8 cellular contexts compared by ENCODE assay signal in genomic region chr7:130052250-130052649, GRCh38. TPM values are rescaled to one million over a fixed set of nuclear protein-coding genes. Genes with fewer than 3 reads are reported as not detected.
DNase-seq lines count a peak whose midpoint lies in the region; ATAC-seq, FAIRE-seq and TF ChIP-seq lines count a peak whose summit lies in the region.
"Not testable (repeated sequence)": the region's sequence is repeated elsewhere in the genome, so short reads cannot be mapped to it uniquely, and the experiment has no call there.

No MANE protein-coding gene starts in this region.

- H3K23ac ChIP-seq in H1 (ENCODE audit: insufficient read length) = not testable (repeated sequence)

- H3K9me1 ChIP-seq in K562 (ENCODE audit: control insufficient read depth, insufficient read depth, low read length) = not testable (repeated sequence)

- not testable (repeated sequence) for H3K27me3 Mint-ChIP-seq in CD4-positive, alpha-beta T cell; IgD-negative memory B cell; WTC11 (ENCODE audit: low read depth); naive thymus-derived CD8-positive, alpha-beta T cell; type B pancreatic cell
- H3K27me3 Mint-ChIP-seq in neural crest cell (ENCODE audit: low read depth) = peaks cover 10% of the 10 kb centered on the region

- not testable (repeated sequence) for H3K18ac ChIP-seq in H1 (ENCODE audit: extremely low read depth, low read length)

- not testable (repeated sequence) for H2BK20ac ChIP-seq in H1 (ENCODE audit: low read length)

- not testable (repeated sequence) for H2BK5ac ChIP-seq in H1 (ENCODE audit: low read depth, low read length)

- H4K8ac ChIP-seq in H1 (ENCODE audit: extremely low read depth, insufficient read depth, low read length) = peak overlapping the region; percentile 25; the same call in 1 of the 2 replicates

- not testable (repeated sequence) for H4K91ac ChIP-seq in H1 (replicated peaks; ENCODE audit: insufficient read length, low read length)

- not testable (repeated sequence) for BruUV-seq in K562 (replicated peaks; lab: Mats Ljungman, UMichigan)

- not testable (repeated sequence) for H3K14ac ChIP-seq in H1 (ENCODE audit: insufficient read length)

- in situ Hi-C loops in K562 (cut with MboI) = not testable (repeated sequence)

- H4K20me1 ChIP-seq in K562 (replicated peaks; ENCODE audit: control insufficient read depth, insufficient read depth, low read length); H1 (replicated peaks in 1 of 2; ENCODE audit: control insufficient read depth in 1 of 2, insufficient read depth in 2 of 2, low read length in 2 of 2): not testable (repeated sequence)

- not testable (repeated sequence) for H3K23me2 ChIP-seq in H1 (ENCODE audit: low read depth, low read length)

- H2AK5ac ChIP-seq in H1 (ENCODE audit: low read depth, low read length) = not testable (repeated sequence)

- H3K4me2 ChIP-seq in K562 (ENCODE audit: insufficient read depth, low read length); H1 (ENCODE audit: insufficient read depth in 1 of 2, low read depth in 2 of 2, low read length in 2 of 2): not testable (repeated sequence)

- H3K27ac Mint-ChIP-seq in CD4-positive, alpha-beta T cell; IgD-negative memory B cell; WTC11; neural crest cell (ENCODE audit: unreplicated experiment); type B pancreatic cell: not testable (repeated sequence)
- H3K27ac Mint-ChIP-seq in naive thymus-derived CD8-positive, alpha-beta T cell = peak overlapping the region in 1 of 10 donors; percentile 37

- H3K79me1 ChIP-seq in H1 (ENCODE audit: low read depth, low read length) = not testable (repeated sequence)

- not testable (repeated sequence) for H3K9me3 ChIP-seq in CD4-positive, alpha-beta T cell (ENCODE audit: control insufficient read depth, low read length); K562 (replicated peaks; ENCODE audit: control insufficient read depth, insufficient read depth, low read depth, low read length); H1 (ENCODE audit: insufficient read depth in 2 of 2, low read depth in 1 of 2, low read length in 1 of 2)

- not testable (repeated sequence) for H3K4ac ChIP-seq in H1 (replicated peaks; ENCODE audit: insufficient read length, low read depth, low read length)

- TF ChIP-seq EP300 in K562 (IDR thresholded peaks at IDR 0.05; ENCODE audit: low read length); H1 (IDR thresholded peaks at IDR 0.05; ENCODE audit: borderline replicate concordance in 1 of 2, low read depth in 2 of 2, low read length in 2 of 2): not testable (repeated sequence)

- not testable (repeated sequence) for H3K4me3 ChIP-seq in K562; H1 (ENCODE audit: extremely low read depth in 1 of 4, insufficient read depth in 2 of 4, low read depth in 3 of 4, low read length in 4 of 4)

- not testable (repeated sequence) for TF ChIP-seq POLR2A in K562 (conservative IDR thresholded peaks at IDR 0.05); H1 (IDR thresholded peaks at IDR 0.05; ENCODE audit: control extremely low read depth in 1 of 2, low read depth in 2 of 2, low read length in 2 of 2)

- H2BK12ac ChIP-seq in H1 (ENCODE audit: low read depth, low read length) = not testable (repeated sequence)

- H3K36me3 ChIP-seq in K562 (ENCODE audit: control insufficient read depth, insufficient read depth, low read length) = peaks cover 21% of the 10 kb centered on the region
- H3K36me3 ChIP-seq in H1 (ENCODE audit: control insufficient read depth in 2 of 4, insufficient read depth in 4 of 4, low read length in 3 of 4) = not testable (repeated sequence)

- H2AFZ ChIP-seq in K562 (ENCODE audit: low read depth, low read length) = peak overlapping the region; percentile 24; the same call in 1 of the 2 replicates
- not testable (repeated sequence) for H2AFZ ChIP-seq in H1 (ENCODE audit: low read length)

- H2BK15ac ChIP-seq in H1 (ENCODE audit: low read length) = not testable (repeated sequence)

- FAIRE-seq in K562 (lab: Jason Lieb, UNC); H1 (lab: Jason Lieb, UNC): not testable (repeated sequence)

- not testable (repeated sequence) for H3K27ac ChIP-seq in CD4-positive, alpha-beta T cell (ENCODE audit: low read depth, low read length); K562 (ENCODE audit: extremely low read depth, low read depth, low read length); H1 (ENCODE audit: low read depth, low read length)

- not testable (repeated sequence) for H4K5ac ChIP-seq in H1 (ENCODE audit: insufficient read length, low read depth, low read length)

- CTCF ChIA-PET in CD4-positive, alpha-beta T cell (lab: Charles Lee) = interaction anchor here (0.7 kb wide), 1 partner anchor 23 kb away, joined by 3 read pairs; no protein-coding TSS in a partner anchor
- CTCF ChIA-PET in WTC11 (lab: Charles Lee); K562 (lab: Yijun Ruan, JAX; ENCODE audit: low intra/inter-chr PET ratio); H1 (lab: Charles Lee; ENCODE audit: partially characterized antibody): not testable (repeated sequence)

- H3K4me1 Mint-ChIP-seq in CD4-positive, alpha-beta T cell (ENCODE audit: low read depth); WTC11; type B pancreatic cell (ENCODE audit: unreplicated experiment): not testable (repeated sequence)
- H3K4me1 Mint-ChIP-seq in IgD-negative memory B cell (peaks cover 6 to 25% (median 6%) of the 10 kb centered on the region in 3 donors), neural crest cell (peaks cover 15% of the 10 kb centered on the region)
- H3K4me1 Mint-ChIP-seq in naive thymus-derived CD8-positive, alpha-beta T cell = peaks cover 5 to 15% (median 11%) of the 10 kb centered on the region in 4 donors

- not testable (repeated sequence) for H3K9ac ChIP-seq in K562 (ENCODE audit: insufficient read depth in 1 of 2, low read depth in 2 of 2, low read length in 2 of 2); H1 (replicated peaks in 1 of 4; ENCODE audit: extremely low read depth in 1 of 4, low read depth in 3 of 4, low read length in 3 of 4)

- H3K4me3 Mint-ChIP-seq in CD4-positive, alpha-beta T cell = peak overlapping the region; percentile 64
- H3K4me3 Mint-ChIP-seq in IgD-negative memory B cell = peak overlapping the region in 3 of 4 donors; percentile 10 to 80 (median 33)
- peak overlapping the region; percentile 25; the same call in 1 of the 2 replicates for H3K4me3 Mint-ChIP-seq in WTC11
- H3K4me3 Mint-ChIP-seq in naive thymus-derived CD8-positive, alpha-beta T cell = peak overlapping the region in 7 of 10 donors; percentile 12 to 43 (median 25)
- H3K4me3 Mint-ChIP-seq in neural crest cell = peak overlapping the region; percentile 35
- peak overlapping the region; percentile 44 for H3K4me3 Mint-ChIP-seq in type B pancreatic cell

- not testable (repeated sequence) for H2BK120ac ChIP-seq in H1 (replicated peaks; ENCODE audit: low read depth, low read length)

- not testable (repeated sequence) for H3K9me3 Mint-ChIP-seq in CD4-positive, alpha-beta T cell; IgD-negative memory B cell; WTC11; naive thymus-derived CD8-positive, alpha-beta T cell; neural crest cell; type B pancreatic cell

- H3K4me1 ChIP-seq in K562 (replicated peaks in 1 of 2; ENCODE audit: control insufficient read depth in 2 of 2, insufficient read depth in 2 of 2, low read length in 2 of 2) = peaks cover 5 to 16% of the 10 kb centered on the region in 2 experiments; a peak in 4 of 5 replicates
- not testable (repeated sequence) for H3K4me1 ChIP-seq in H1 (replicated peaks in 1 of 4; ENCODE audit: control insufficient read depth in 3 of 4, insufficient read depth in 4 of 4, low read length in 3 of 4)

- intact Hi-C loops in CD4-positive, alpha-beta T cell (cut with DNase I, micrococcal nuclease) = loop anchor here (5.0 to 10.0 kb wide), 5 partner anchors 100 to 1710 kb away; partner anchors contain the start of genes RBM28 (in 2 of the 2), SMKR1 (in 1 of the 2), SSMEM1 (in 1 of the 2) and TMEM209 (in 1 of the 2)
- intact Hi-C loops in K562 (cut with micrococcal nuclease) = not testable (repeated sequence)

- DNase-seq in CD4-positive, alpha-beta T cell; WTC11 (ENCODE audit: low spot score); K562 (ENCODE audit: extremely low read depth in 1 of 4, low spot score in 3 of 4); H1 (ENCODE audit: low read depth in 1 of 2, low spot score in 2 of 2); naive thymus-derived CD8-positive, alpha-beta T cell; neural crest cell (ENCODE audit: low read depth, low spot score): not testable (repeated sequence)
- peak; percentile 55 for DNase-seq in type B pancreatic cell (ENCODE audit: extremely low spot score, unreplicated experiment)

- H3K79me2 ChIP-seq in K562 (ENCODE audit: control insufficient read depth, insufficient read depth, low read length) = peaks cover 30% of the 10 kb centered on the region
- peaks cover 0 to 15% of the 10 kb centered on the region in 2 experiments; a peak in 2 of 4 replicates for H3K79me2 ChIP-seq in H1 (ENCODE audit: control insufficient read depth in 1 of 2, insufficient read depth in 2 of 2, low read length in 2 of 2)

- H3K56ac ChIP-seq in H1 (replicated peaks; ENCODE audit: insufficient read length, low read depth, low read length) = not testable (repeated sequence)

- not testable (repeated sequence) for H3K27me3 ChIP-seq in CD4-positive, alpha-beta T cell (ENCODE audit: control insufficient read depth, insufficient read depth, low read length); K562 (ENCODE audit: control insufficient read depth in 2 of 2, insufficient read depth in 2 of 2, low read length in 2 of 2); H1 (replicated peaks in 1 of 4; ENCODE audit: control insufficient read depth in 3 of 4, extremely low read depth in 1 of 4, insufficient read depth in 3 of 4, low read length in 3 of 4)

- not testable (repeated sequence) for ATAC-seq in CD4-positive, alpha-beta T cell (ENCODE audit: poor library complexity); WTC11; K562; naive thymus-derived CD8-positive, alpha-beta T cell

- not testable (repeated sequence) for H3K36me3 Mint-ChIP-seq in CD4-positive, alpha-beta T cell (ENCODE audit: low read depth); IgD-negative memory B cell; WTC11; naive thymus-derived CD8-positive, alpha-beta T cell; neural crest cell (ENCODE audit: low read depth); type B pancreatic cell

- TF ChIP-seq CTCF in CD4-positive, alpha-beta T cell (IDR thresholded peaks at IDR 0.05); WTC11 (IDR thresholded peaks at IDR 0.05); K562 (IDR thresholded peaks at IDR 0.05 in 2 of 3, conservative IDR thresholded peaks at IDR 0.05 in 1 of 3; ENCODE audit: insufficient read depth in 2 of 3, low read depth in 1 of 3, low read length in 3 of 3); H1 (IDR thresholded peaks at IDR 0.05; ENCODE audit: control extremely low read depth in 1 of 3, insufficient read depth in 1 of 3, low read depth in 1 of 3, low read length in 3 of 3); neural crest cell (conservative IDR thresholded peaks at IDR 0.05); type B pancreatic cell (conservative IDR thresholded peaks at IDR 0.05): not testable (repeated sequence)

- TF ChIP-seq RAD21 in K562 (CRISPR knock-in tag; conservative IDR thresholded peaks at IDR 0.05 in 1 of 2, IDR thresholded peaks at IDR 0.05 in 1 of 2); H1 (IDR thresholded peaks at IDR 0.05 in 1 of 2, conservative IDR thresholded peaks at IDR 0.05 in 1 of 2; ENCODE audit: low read depth in 2 of 2, low read length in 2 of 2): not testable (repeated sequence)

- WGBS in K562 (ENCODE audit: insufficient coverage, low coverage, missing lambda C conversion rate) = 95% methylated on average over 15 of the region's 15 CpGs
- WGBS in H1 (ENCODE audit: extremely low coverage in 1 of 2, insufficient coverage in 1 of 2, insufficient read length in 1 of 2, insufficient replicate concordance in 2 of 2, low coverage in 1 of 2, low lambda C conversion rate in 2 of 2, missing lambda C conversion rate in 1 of 2), 2 experiments = 95% methylated on average over 15 of the region's 15 CpGs; no CpG with 5 or more reads in 1 of the 2 experiments

- POLR2A ChIA-PET in CD4-positive, alpha-beta T cell (lab: Charles Lee) = interaction anchor here (0.6 to 2.3 kb wide), 3 partner anchors 18 to 1709 kb away, joined by 4 to 14 read pairs (median 4); partner anchors contain the start of genes KLHDC10 and RBM28
- POLR2A ChIA-PET in WTC11 (lab: Charles Lee); K562 (lab: Yijun Ruan, JAX); H1 (lab: Charles Lee; ENCODE audit: partially characterized antibody): not testable (repeated sequence)
- POLR2A ChIA-PET in naive thymus-derived CD8-positive, alpha-beta T cell (lab: Charles Lee) = interaction anchor here (0.7 to 1.6 kb wide), 4 partner anchors 11 to 548 kb away, joined by 4 to 10 read pairs (median 4); partner anchors contain the start of gene KLHDC10

RNA-seq across cellular contexts. Expression of gene ZC3HC1, which starts 1.1 kb away (rescaled TPM):
- total RNA-seq in CD4-positive, alpha-beta T cell = 1 to 10 TPM; 5.7 to 7.2 TPM
- polyA plus RNA-seq in IgD-negative memory B cell (13.3 TPM), K562 (2011; rRNA removed) (86.1 and 93.1 TPM in 2 replicates), K562 (2014; fragmentation: Illumina TruSeq; extraction: Trizol) (79.1 and 88.3 TPM in 2 replicates), K562 (2014; fragmentation: Nextera tagmentation; extraction: Ambion mirVana) (100 to 1,000 TPM; 182 to 184 TPM), K562 (2014; rRNA removed) (41.4 and 53.6 TPM in 2 replicates), H1 (2011; rRNA removed) (37.3 and 50.9 TPM in 2 replicates)
- total RNA-seq in WTC11 (2021) (27.8 to 31.6 TPM (median 28.7 TPM) in 3 replicates), K562 (2014; rRNA removed) (39.9 and 58.3 TPM in 2 replicates), K562 (2014; rRNA removed; fragmentation: Illumina TruSeq; extraction: Trizol) (57.9 and 58.7 TPM in 2 replicates), K562 (2015; rRNA removed; fragmentation: Illumina TruSeq; extraction: Trizol) (60.8 and 61.1 TPM in 2 replicates), K562 (2021) (61.3 and 61.5 TPM in 2 replicates), neural crest cell (33.6 and 35.1 TPM in 2 replicates), type B pancreatic cell (ENCODE audit: low replicate concordance) (15.7 and 26.7 TPM in 2 replicates)
- 44.6 and 55.2 TPM in 2 replicates for total RNA-seq in K562 (2011; cell fraction: chromatin; rRNA removed; ENCODE audit: low replicate concordance)
- total RNA-seq in K562 (2011; cell fraction: nucleolus; rRNA removed) = 27.8 and 39.1 TPM in 2 replicates
- 35.3 and 48.6 TPM in 2 replicates for total RNA-seq in K562 (2011; cell fraction: nucleoplasm; rRNA removed)
- 92.1 and 106 TPM in 2 replicates for polyA plus RNA-seq in K562 (2011; cell fraction: cytosol; rRNA removed)
- 50.5 and 58.1 TPM in 2 replicates for polyA plus RNA-seq in K562 (2011; cell fraction: nucleus; rRNA removed)
- 44.2 and 51.4 TPM in 2 replicates for polyA plus RNA-seq in K562 (2012)
- polyA minus RNA-seq in K562 (2011; rRNA and poly(A)+ RNA removed) = 51.1 and 58.2 TPM in 2 replicates
- polyA minus RNA-seq in K562 (2011; cell fraction: cytosol; rRNA and poly(A)+ RNA removed) = 31.9 and 37.4 TPM in 2 replicates
- polyA minus RNA-seq in K562 (2011; cell fraction: nucleus; rRNA and poly(A)+ RNA removed) = 19.8 and 43.2 TPM in 2 replicates
- 29.7 and 35.3 TPM in 2 replicates for total RNA-seq in H1 (2021; fragmentation: NEBNext Ultra II Directional; extraction: Animal tissue kit (Norgen Biotek cat#: 25700))
- polyA plus RNA-seq in H1 (2011; cell fraction: cytosol; rRNA removed) = 40.9 TPM
- polyA plus RNA-seq in H1 (2011; cell fraction: nucleus; rRNA removed) = 41.2 TPM
- 31.9 to 35.4 TPM (median 33.4 TPM) in 4 replicates for polyA plus RNA-seq in H1 (2012, experiment 1 of 2)
- polyA plus RNA-seq in H1 (2012, experiment 2 of 2) = 27.8 TPM
- polyA plus RNA-seq in H1 (2013, experiment 1 of 2) = 20.0 TPM
- 19.4 TPM for polyA plus RNA-seq in H1 (2013, experiment 2 of 2)
- 38.2 and 39.6 TPM in 2 replicates for polyA minus RNA-seq in H1 (2011; rRNA and poly(A)+ RNA removed)
- polyA minus RNA-seq in H1 (2011; cell fraction: cytosol; rRNA and poly(A)+ RNA removed) = 23.8 TPM
- 18.2 TPM for polyA minus RNA-seq in H1 (2011; cell fraction: nucleus; rRNA and poly(A)+ RNA removed)
- total RNA-seq in naive thymus-derived CD8-positive, alpha-beta T cell = 10 to 100 TPM; 20.5 to 21.3 TPM
- polyA plus RNA-seq in naive thymus-derived CD8-positive, alpha-beta T cell = 10 to 100 TPM in 1 of 3 donors, 1 to 10 TPM in 2; 7.4 to 14.2 (median 7.8) TPM

RNA-seq across cellular contexts. Expression of gene KLHDC10, which starts 18.1 kb away (rescaled TPM):
- 1 to 10 TPM; 7.0 to 8.8 TPM for total RNA-seq in CD4-positive, alpha-beta T cell
- polyA plus RNA-seq in IgD-negative memory B cell (2.1 TPM), K562 (2011; rRNA removed) (80.5 and 117 TPM in 2 replicates), K562 (2014; fragmentation: Illumina TruSeq; extraction: Trizol) (27.8 and 32.0 TPM in 2 replicates), K562 (2014; fragmentation: Nextera tagmentation; extraction: Ambion mirVana) (10 to 100 TPM in 1 of 2 experiments, 1 to 10 TPM in 1; 9.8 to 11.3 TPM), K562 (2014; rRNA removed) (24.2 and 25.4 TPM in 2 replicates), H1 (2011; rRNA removed) (6.6 and 7.8 TPM in 2 replicates)
- total RNA-seq in WTC11 (2021) (14.4 to 16.5 TPM (median 15.0 TPM) in 3 replicates), K562 (2014; rRNA removed) (23.7 and 25.6 TPM in 2 replicates), K562 (2014; rRNA removed; fragmentation: Illumina TruSeq; extraction: Trizol) (31.4 and 33.3 TPM in 2 replicates), K562 (2015; rRNA removed; fragmentation: Illumina TruSeq; extraction: Trizol) (32.3 and 39.3 TPM in 2 replicates), K562 (2021) (38.7 and 41.7 TPM in 2 replicates), neural crest cell (32.4 and 33.8 TPM in 2 replicates), type B pancreatic cell (ENCODE audit: low replicate concordance) (34.6 and 43.6 TPM in 2 replicates)
- 81.9 and 159 TPM in 2 replicates for total RNA-seq in K562 (2011; cell fraction: chromatin; rRNA removed; ENCODE audit: low replicate concordance)
- 31.5 and 52.2 TPM in 2 replicates for total RNA-seq in K562 (2011; cell fraction: nucleolus; rRNA removed)
- 65.8 and 115 TPM in 2 replicates for total RNA-seq in K562 (2011; cell fraction: nucleoplasm; rRNA removed)
- polyA plus RNA-seq in K562 (2011; cell fraction: cytosol; rRNA removed) = 34.1 and 98.5 TPM in 2 replicates
- 64.5 and 148 TPM in 2 replicates for polyA plus RNA-seq in K562 (2011; cell fraction: nucleus; rRNA removed)
- polyA plus RNA-seq in K562 (2012) = 25.6 and 27.9 TPM in 2 replicates
- 161 and 267 TPM in 2 replicates for polyA minus RNA-seq in K562 (2011; rRNA and poly(A)+ RNA removed)
- polyA minus RNA-seq in K562 (2011; cell fraction: cytosol; rRNA and poly(A)+ RNA removed) = 47.6 and 59.6 TPM in 2 replicates
- polyA minus RNA-seq in K562 (2011; cell fraction: nucleus; rRNA and poly(A)+ RNA removed) = 16.6 and 47.5 TPM in 2 replicates
- 14.5 and 21.1 TPM in 2 replicates for total RNA-seq in H1 (2021; fragmentation: NEBNext Ultra II Directional; extraction: Animal tissue kit (Norgen Biotek cat#: 25700))
- 7.4 TPM for polyA plus RNA-seq in H1 (2011; cell fraction: cytosol; rRNA removed)
- 6.5 TPM for polyA plus RNA-seq in H1 (2011; cell fraction: nucleus; rRNA removed)
- polyA plus RNA-seq in H1 (2012, experiment 1 of 2) = 7.2 to 12.2 TPM (median 11.0 TPM) in 4 replicates
- polyA plus RNA-seq in H1 (2012, experiment 2 of 2) = 1.1 TPM
- 6.8 TPM for polyA plus RNA-seq in H1 (2013, experiment 1 of 2)
- 6.8 TPM for polyA plus RNA-seq in H1 (2013, experiment 2 of 2)
- polyA minus RNA-seq in H1 (2011; rRNA and poly(A)+ RNA removed) = 22.8 and 26.5 TPM in 2 replicates
- 14.8 TPM for polyA minus RNA-seq in H1 (2011; cell fraction: cytosol; rRNA and poly(A)+ RNA removed)
- 8.2 TPM for polyA minus RNA-seq in H1 (2011; cell fraction: nucleus; rRNA and poly(A)+ RNA removed)
- total RNA-seq in naive thymus-derived CD8-positive, alpha-beta T cell = 10 to 100 TPM; 19.1 to 19.5 TPM
- polyA plus RNA-seq in naive thymus-derived CD8-positive, alpha-beta T cell = 1 to 10 TPM; 1.9 to 2.4 (median 2.3) TPM
